12 cellular contexts compared by ENCODE assay signal in genomic region chr18:58400337-58400885, GRCh38.
A peak's percentile ranks its signal among the peaks of the same experiment; 100 is the strongest.
DNase-seq lines count a peak whose midpoint lies in the region; ATAC-seq and TF ChIP-seq lines count a peak whose summit lies in the region.
"Had no signal": no experiment of that assay in that cellular context is flagged by ENCODE, and none has a peak within 500 bp of the region (broad histone marks: within the 10 kb centered on the region; RNA-seq: fewer than 3 reads in every experiment).

No MANE protein-coding gene starts in this region.

- no peak for ATAC-seq in left ventricle myocardium superior
- ATAC-seq in stimulated activated effector memory CD8-positive, alpha-beta T cell treated with anti-CD3 and anti-CD28 coated beads, Interleukin-12 subunit alpha, Interleukin-12 subunit beta, amount 100 ng/mL, for 72 hours: peak; percentile 64
- no peak for ATAC-seq in HG02938 (IDR thresholded peaks at IDR 0.05; ENCODE audit: unreplicated experiment)

- H3K36me3 Mint-ChIP-seq in stimulated activated effector memory CD8-positive, alpha-beta T cell treated with anti-CD3 and anti-CD28 coated beads, Interleukin-12 subunit alpha, Interleukin-12 subunit beta, amount 100 ng/mL, for 72 hours: no peaks in the 10 kb centered on the region

- H3K9me3 Mint-ChIP-seq in stimulated activated effector memory CD8-positive, alpha-beta T cell treated with anti-CD3 and anti-CD28 coated beads, Interleukin-12 subunit alpha, Interleukin-12 subunit beta, amount 100 ng/mL, for 72 hours: no peaks in the 10 kb centered on the region

- TF ChIP-seq CTCF in left ventricle myocardium inferior (IDR thresholded peaks at IDR 0.05; ENCODE audit: borderline replicate concordance) (peak; percentile 8), RWPE1 (conservative IDR thresholded peaks at IDR 0.05; ENCODE audit: low read depth) (0 out of 2 replicates have a peak, but pooled peaks have one; percentile 3)

- H3K27ac ChIP-seq in left ventricle myocardium inferior (replicated peaks): no peak overlapping the region
- no peak overlapping the region for H3K27ac ChIP-seq in RWPE1
- H3K27ac ChIP-seq: cardiac muscle cell, esophagus squamous epithelium had no signal

- intact Hi-C loops in left ventricle myocardium inferior (cut with micrococcal nuclease) (loop anchor here (10.0 kb wide), 1 partner anchor 94 kb away; no protein-coding TSS in a partner anchor), left ventricle myocardium superior (cut with micrococcal nuclease) (no loop called here)

- H3K9me3 ChIP-seq in left ventricle myocardium inferior (replicated peaks): no peaks in the 10 kb centered on the region
- H3K9me3 ChIP-seq: esophagus squamous epithelium had no signal

- peaks cover 16% of the 10 kb centered on the region for H3K36me3 ChIP-seq in left ventricle myocardium inferior

- peaks cover 14% of the 10 kb centered on the region for H3K4me1 Mint-ChIP-seq in stimulated activated effector memory CD8-positive, alpha-beta T cell treated with anti-CD3 and anti-CD28 coated beads, Interleukin-12 subunit alpha, Interleukin-12 subunit beta, amount 100 ng/mL, for 72 hours

- POLR2A ChIA-PET in RWPE1 (lab: Yijun Ruan, JAX; ENCODE audit: low non-redundant PET): no interaction called here

- peak overlapping the region; percentile 15 for H3K27ac Mint-ChIP-seq in stimulated activated effector memory CD8-positive, alpha-beta T cell treated with anti-CD3 and anti-CD28 coated beads, Interleukin-12 subunit alpha, Interleukin-12 subunit beta, amount 100 ng/mL, for 72 hours

- no peaks in the 10 kb centered on the region for H3K27me3 ChIP-seq in left ventricle myocardium inferior (ENCODE audit: low read depth)
- H3K27me3 ChIP-seq: cardiac muscle cell, esophagus squamous epithelium had no signal

- H3K4me3 ChIP-seq in left ventricle myocardium inferior: no peak overlapping the region
- H3K4me3 ChIP-seq: cardiac muscle cell, esophagus squamous epithelium had no signal

- H3K4me1 ChIP-seq in left ventricle myocardium inferior: peaks cover 17% of the 10 kb centered on the region

- H3K4me3 Mint-ChIP-seq in stimulated activated effector memory CD8-positive, alpha-beta T cell treated with anti-CD3 and anti-CD28 coated beads, Interleukin-12 subunit alpha, Interleukin-12 subunit beta, amount 100 ng/mL, for 72 hours: peak overlapping the region; percentile 32

- CTCF ChIA-PET in RWPE1 (lab: Yijun Ruan, JAX): no interaction called here

- DNase-seq in left ventricle myocardium inferior: no peak
- DNase-seq in left ventricle myocardium superior: no peak
- DNase-seq in RWPE1 (ENCODE audit: low spot score): no peak
- peak; percentile 43 for DNase-seq in epidermal melanocyte (ENCODE audit: insufficient read length, low spot score)
- no peak for DNase-seq in stimulated activated effector memory CD8-positive, alpha-beta T cell treated with anti-CD3 and anti-CD28 coated beads, Interleukin-12 subunit alpha, Interleukin-12 subunit beta, amount 100 ng/mL, for 72 hours (ENCODE audit: low spot score in 2 of 2)
- no peak for DNase-seq in occipital lobe (lab: John Stamatoyannopoulos, UW)
- no peak for DNase-seq in activated CD8-positive, alpha-beta memory T cell treated with anti-CD3 and anti-CD28 coated beads for 24 hours
- DNase-seq: esophagus squamous epithelium, left cardiac atrium, NCI-H524 treated with DMSO at 0.1 percent for 48 hours had no signal
